20 cellular contexts compared by ENCODE assay signal in genomic region chr3:9957214-9957613, GRCh38. TPM values are rescaled to one million over a fixed set of nuclear protein-coding genes. Genes with fewer than 3 reads are reported as not detected.
A peak's percentile ranks its signal among the peaks of the same experiment; 100 is the strongest.
DNase-seq lines count a peak whose midpoint lies in the region; ATAC-seq, FAIRE-seq and TF ChIP-seq lines count a peak whose summit lies in the region.
"Had no signal": no experiment of that assay in that cellular context is flagged by ENCODE, and none has a peak within 500 bp of the region (broad histone marks: within the 10 kb centered on the region; RNA-seq: fewer than 3 reads in every experiment).

No MANE protein-coding gene starts in this region.

- H3K27me3 ChIP-seq in A673 (replicated peaks; ENCODE audit: insufficient read depth, low read depth, low read length, poor library complexity) (no peaks in the 10 kb centered on the region), H1 (replicated peaks in 1 of 4; ENCODE audit: control insufficient read depth in 3 of 4, extremely low read depth in 1 of 4, insufficient read depth in 3 of 4, low read length in 3 of 4) (peaks cover 0 to 11% (median under 1%) of the 10 kb centered on the region in 4 experiments; a peak in 3 of 7 replicates)
- H3K27me3 ChIP-seq: BE2C, vagina had no signal

- no peak for ATAC-seq in GM21360 (IDR thresholded peaks at IDR 0.05; ENCODE audit: unreplicated experiment)
- ATAC-seq: left ventricle myocardium superior, right cardiac atrium had no signal

- H2AK5ac ChIP-seq in H1 (ENCODE audit: low read depth, low read length) = no peak overlapping the region

- H3K9me2 ChIP-seq in OCI-LY7 (ENCODE audit: insufficient read depth, low read length) = no peaks in the 10 kb centered on the region

- H3K4me3 Mint-ChIP-seq in T-helper 2 cell treated with Interferon-gamma antibody and Interleukin-4, amounts not matched to agents 5 μg/mL and 100 μg/mL, for 36 hours = no peak overlapping the region
- H3K4me3 Mint-ChIP-seq: nephron; T-helper 1 cell treated with Interleukin-12 subunit alpha and Interleukin-12 subunit beta and Interleukin-4 antibody, amounts not matched to agents 30 μg/mL and 1 μg/mL, for 36 hours had no signal

- CTCF ChIA-PET in A673 (lab: Charles Lee) (no interaction called here), OCI-LY7 (lab: Charles Lee; ENCODE audit: unreplicated experiment) (no interaction called here), H1 (lab: Charles Lee; ENCODE audit: partially characterized antibody) (interaction anchor here (1.4 kb wide), 1 partner anchor 26 kb away, joined by 7 read pairs; no protein-coding TSS in a partner anchor)

- no peak overlapping the region for H3K27ac Mint-ChIP-seq in T-helper 2 cell treated with Interferon-gamma antibody and Interleukin-4, amounts not matched to agents 5 μg/mL and 100 μg/mL, for 36 hours
- H3K27ac Mint-ChIP-seq: activated T-helper 2 cell treated with anti-CD3 and anti-CD28 coated beads, Interferon-gamma antibody, Interleukin-2, Interleukin-4, amounts not matched to agents 10 μg/mL and 5 μg/mL and 100 μg/mL, durations not matched to agents 14 hours and 24 hours and 36 hours; nephron; T-helper 1 cell treated with Interleukin-12 subunit alpha and Interleukin-12 subunit beta and Interleukin-4 antibody, amounts not matched to agents 30 μg/mL and 1 μg/mL, for 36 hours had no signal

- H3K14ac ChIP-seq in H1 (ENCODE audit: insufficient read length) = no peak overlapping the region

- TF ChIP-seq RAD21 in H1 (IDR thresholded peaks at IDR 0.05 in 1 of 2, conservative IDR thresholded peaks at IDR 0.05 in 1 of 2; ENCODE audit: low read depth in 2 of 2, low read length in 2 of 2) = no peak

- no peaks in the 10 kb centered on the region for H3K27me3 Mint-ChIP-seq in T-helper 2 cell treated with Interferon-gamma antibody and Interleukin-4, amounts not matched to agents 5 μg/mL and 100 μg/mL, for 36 hours (ENCODE audit: low read depth)

- H3K9me3 ChIP-seq in A673 (ENCODE audit: low read depth, low read length, poor library complexity, severe bottlenecking) = no peaks in the 10 kb centered on the region
- no peaks in the 10 kb centered on the region for H3K9me3 ChIP-seq in OCI-LY7 (ENCODE audit: low read length)
- no peaks in the 10 kb centered on the region for H3K9me3 ChIP-seq in H1 (ENCODE audit: insufficient read depth in 2 of 2, low read depth in 1 of 2, low read length in 1 of 2)
- H3K9me3 ChIP-seq: BE2C, vagina had no signal

- peak; percentile 44 for TF ChIP-seq CTCF in A673 (conservative IDR thresholded peaks at IDR 0.05; ENCODE audit: low read depth, low read length)
- peak; percentile 64 for TF ChIP-seq CTCF in OCI-LY7 (conservative IDR thresholded peaks at IDR 0.05; ENCODE audit: low read length)
- no peak for TF ChIP-seq CTCF in H1 (IDR thresholded peaks at IDR 0.05; ENCODE audit: control extremely low read depth in 1 of 3, insufficient read depth in 1 of 3, low read depth in 1 of 3, low read length in 3 of 3)

- H2AFZ ChIP-seq in OCI-LY7 (ENCODE audit: low read length) = no peak overlapping the region
- H2AFZ ChIP-seq in H1 (ENCODE audit: low read length) = no peak overlapping the region

- no peak for TF ChIP-seq EP300 in H1 (IDR thresholded peaks at IDR 0.05; ENCODE audit: borderline replicate concordance in 1 of 2, low read depth in 2 of 2, low read length in 2 of 2)

- H2BK5ac ChIP-seq in H1 (ENCODE audit: low read depth, low read length) = no peak overlapping the region

- H3K4me1 ChIP-seq in A673 (ENCODE audit: insufficient read depth, low read length, poor library complexity, severe bottlenecking) (no peaks in the 10 kb centered on the region), OCI-LY7 (ENCODE audit: insufficient read depth, low read length, poor library complexity, severe bottlenecking) (no peaks in the 10 kb centered on the region), H1 (replicated peaks in 1 of 4; ENCODE audit: control insufficient read depth in 3 of 4, insufficient read depth in 4 of 4, low read length in 3 of 4) (peaks cover 11 to 19% (median 14%) of the 10 kb centered on the region in 4 experiments)

- peaks cover 4% of the 10 kb centered on the region for H3K4me1 Mint-ChIP-seq in T-helper 2 cell treated with Interferon-gamma antibody and Interleukin-4, amounts not matched to agents 5 μg/mL and 100 μg/mL, for 36 hours (ENCODE audit: low read depth)

- POLR2A ChIA-PET in A673 (lab: Charles Lee; ENCODE audit: low non-redundant PET) = no interaction called here
- POLR2A ChIA-PET in OCI-LY7 (lab: Charles Lee) = no interaction called here
- POLR2A ChIA-PET in H1 (lab: Charles Lee; ENCODE audit: partially characterized antibody) = no interaction called here

- no peak overlapping the region for H3K18ac ChIP-seq in H1 (ENCODE audit: extremely low read depth, low read length)

- DNase-seq in A673 (ENCODE audit: low spot score) (peak; percentile 53), EH (ENCODE audit: low read depth) (peak; percentile 44), OCI-LY7 (ENCODE audit: low spot score) (peak; percentile 16), H1 (ENCODE audit: low read depth in 1 of 2, low spot score in 2 of 2) (no peak), cerebellar cortex (ENCODE audit: low spot score) (no peak)
- no peak for DNase-seq in T-helper 2 cell treated with Interferon-gamma antibody and Interleukin-4, amounts not matched to agents 5 μg/mL and 100 μg/mL, for 36 hours (ENCODE audit: low spot score)
- DNase-seq in effector CD4-positive, alpha-beta T cell = no peak
- DNase-seq: activated CD4-positive, alpha-beta T cell treated with anti-CD3 and anti-CD28 coated beads, Interleukin-2, amount 50 U/mL, for 4 hours; BE2C; hippocampal formation; left ventricle myocardium superior; right cardiac atrium; stimulated activated naive CD4-positive, alpha-beta T cell treated with Interleukin-2 at 50 U/mL for 16 hours had no signal

- no peak overlapping the region for H3K9ac ChIP-seq in H1 (replicated peaks in 1 of 4; ENCODE audit: extremely low read depth in 1 of 4, low read depth in 3 of 4, low read length in 3 of 4)

- H3K4me3 ChIP-seq in A673 (ENCODE audit: low read depth, low read length, poor library complexity, severe bottlenecking) = no peak overlapping the region
- no peak overlapping the region for H3K4me3 ChIP-seq in OCI-LY7 (ENCODE audit: low read depth, low read length, poor library complexity, severe bottlenecking)
- H3K4me3 ChIP-seq in H1 (ENCODE audit: extremely low read depth in 1 of 4, insufficient read depth in 2 of 4, low read depth in 3 of 4, low read length in 4 of 4) = no peak overlapping the region
- H3K4me3 ChIP-seq: vagina had no signal

- BruUV-seq in A673 (replicated peaks; lab: Mats Ljungman, UMichigan) (no TSS peak), OCI-LY7 (replicated peaks; lab: Mats Ljungman, UMichigan) (no TSS peak)

- H3K79me1 ChIP-seq in H1 (ENCODE audit: low read depth, low read length) = no peaks in the 10 kb centered on the region

- H3K23me2 ChIP-seq in H1 (ENCODE audit: low read depth, low read length) = no peaks in the 10 kb centered on the region

- intact Hi-C loops in A673 (cut with micrococcal nuclease; ENCODE audit: unreplicated experiment) = no loop called here
- intact Hi-C loops in OCI-LY7 (cut with micrococcal nuclease; ENCODE audit: unreplicated experiment) = no loop called here

- TF ChIP-seq POLR2A in H1 (IDR thresholded peaks at IDR 0.05; ENCODE audit: control extremely low read depth in 1 of 2, low read depth in 2 of 2, low read length in 2 of 2) = no peak

- H3K4me2 ChIP-seq in OCI-LY7 (ENCODE audit: low read length) = no peak overlapping the region
- H3K4me2 ChIP-seq in H1 (ENCODE audit: insufficient read depth in 1 of 2, low read depth in 2 of 2, low read length in 2 of 2) = no peak overlapping the region

- H4K5ac ChIP-seq in H1 (ENCODE audit: insufficient read length, low read depth, low read length) = no peak overlapping the region

- H3K9me3 Mint-ChIP-seq in T-helper 2 cell treated with Interferon-gamma antibody and Interleukin-4, amounts not matched to agents 5 μg/mL and 100 μg/mL, for 36 hours = no peaks in the 10 kb centered on the region
- H3K9me3 Mint-ChIP-seq: activated T-helper 2 cell treated with anti-CD3 and anti-CD28 coated beads, Interferon-gamma antibody, Interleukin-2, Interleukin-4, amounts not matched to agents 10 μg/mL and 5 μg/mL and 100 μg/mL, durations not matched to agents 14 hours and 24 hours and 36 hours; nephron; T-helper 1 cell treated with Interleukin-12 subunit alpha and Interleukin-12 subunit beta and Interleukin-4 antibody, amounts not matched to agents 30 μg/mL and 1 μg/mL, for 36 hours had no signal

- no peak overlapping the region for H2BK12ac ChIP-seq in H1 (ENCODE audit: low read depth, low read length)

- H4K91ac ChIP-seq in H1 (replicated peaks; ENCODE audit: insufficient read length, low read length) = no peak overlapping the region

- no peak overlapping the region for H3K23ac ChIP-seq in H1 (ENCODE audit: insufficient read length)

- no peaks in the 10 kb centered on the region for H3K36me3 Mint-ChIP-seq in T-helper 2 cell treated with Interferon-gamma antibody and Interleukin-4, amounts not matched to agents 5 μg/mL and 100 μg/mL, for 36 hours (ENCODE audit: low read depth)

- H2BK20ac ChIP-seq in H1 (ENCODE audit: low read length) = no peak overlapping the region

- no peak overlapping the region for H3K27ac ChIP-seq in A673 (ENCODE audit: low read depth, low read length, poor library complexity, severe bottlenecking)
- H3K27ac ChIP-seq in OCI-LY7 (ENCODE audit: low read depth, low read length, poor library complexity, severe bottlenecking) = no peak overlapping the region
- H3K27ac ChIP-seq in H1 (ENCODE audit: low read depth, low read length) = no peak overlapping the region
- H3K27ac ChIP-seq: vagina had no signal

- no peak for FAIRE-seq in H1 (lab: Jason Lieb, UNC)
- FAIRE-seq: G401.6 had no signal

- H3K4ac ChIP-seq in H1 (replicated peaks; ENCODE audit: insufficient read length, low read depth, low read length) = no peak overlapping the region

- H3K56ac ChIP-seq in H1 (replicated peaks; ENCODE audit: insufficient read length, low read depth, low read length) = no peak overlapping the region

- H3K79me2 ChIP-seq in OCI-LY7 (ENCODE audit: insufficient read depth, low read depth, low read length) = no peaks in the 10 kb centered on the region
- no peaks in the 10 kb centered on the region for H3K79me2 ChIP-seq in H1 (ENCODE audit: control insufficient read depth in 1 of 2, insufficient read depth in 2 of 2, low read length in 2 of 2)

- 72% methylated on average over 5 of the region's 5 CpGs; no CpG with 5 or more reads in 1 of the 2 experiments for WGBS in H1 (ENCODE audit: extremely low coverage in 1 of 2, insufficient coverage in 1 of 2, insufficient read length in 1 of 2, insufficient replicate concordance in 2 of 2, low coverage in 1 of 2, low lambda C conversion rate in 2 of 2, missing lambda C conversion rate in 1 of 2), 2 experiments

- H4K8ac ChIP-seq in H1 (ENCODE audit: extremely low read depth, insufficient read depth, low read length) = no peak overlapping the region

- H3K36me3 ChIP-seq in A673 (ENCODE audit: insufficient read depth, low read length, poor library complexity, severe bottlenecking) (no peaks in the 10 kb centered on the region), OCI-LY7 (ENCODE audit: insufficient read depth, low read length) (peaks cover 4% of the 10 kb centered on the region; the same call in 1 of the 2 replicates), H1 (ENCODE audit: control insufficient read depth in 2 of 4, insufficient read depth in 4 of 4, low read length in 3 of 4) (no peaks in the 10 kb centered on the region)
- H3K36me3 ChIP-seq: BE2C had no signal

- no peak overlapping the region for H2BK15ac ChIP-seq in H1 (ENCODE audit: low read length)

- no peak overlapping the region for H2BK120ac ChIP-seq in H1 (replicated peaks; ENCODE audit: low read depth, low read length)

- H4K20me1 ChIP-seq in OCI-LY7 (ENCODE audit: insufficient read depth, low read length) (no peaks in the 10 kb centered on the region), H1 (replicated peaks in 1 of 2; ENCODE audit: control insufficient read depth in 1 of 2, insufficient read depth in 2 of 2, low read length in 2 of 2) (no peaks in the 10 kb centered on the region)

RNA-seq across cellular contexts. Expression of gene PRRT3, which starts 5.0 kb away (rescaled TPM):
- 1.1 and 1.8 TPM in 2 replicates for total RNA-seq in A673 (2021)
- total RNA-seq in OCI-LY7 (2014; rRNA removed; shearing (Covaris generic)) = 1.4 and 2.1 TPM in 2 replicates
- total RNA-seq in OCI-LY7 (2022) = 4.1 and 4.3 TPM in 2 replicates
- 8.4 and 9.2 TPM in 2 replicates for total RNA-seq in H1 (2021; fragmentation: NEBNext Ultra II Directional; extraction: Animal tissue kit (Norgen Biotek cat#: 25700))
- 9.0 and 10.0 TPM in 2 replicates for polyA plus RNA-seq in H1 (2011; rRNA removed)
- polyA plus RNA-seq in H1 (2011; cell fraction: cytosol; rRNA removed) = 8.0 TPM
- polyA plus RNA-seq in H1 (2011; cell fraction: nucleus; rRNA removed) = 16.5 TPM
- polyA plus RNA-seq in H1 (2012, experiment 1 of 2) = 3.3 to 7.9 TPM (median 6.0 TPM) in 4 replicates
- polyA plus RNA-seq in H1 (2012, experiment 2 of 2) = 5.7 TPM
- 9.2 TPM for polyA plus RNA-seq in H1 (2013, experiment 1 of 2)
- 7.5 TPM for polyA plus RNA-seq in H1 (2013, experiment 2 of 2)
- 18.5 and 23.8 TPM in 2 replicates for polyA minus RNA-seq in H1 (2011; rRNA and poly(A)+ RNA removed)
- polyA minus RNA-seq in H1 (2011; cell fraction: cytosol; rRNA and poly(A)+ RNA removed) = 7.2 TPM
- polyA minus RNA-seq in H1 (2011; cell fraction: nucleus; rRNA and poly(A)+ RNA removed) = 29.8 TPM

RNA-seq across cellular contexts. Expression of gene CRELD1, which starts 23.6 kb away (rescaled TPM):
- total RNA-seq in A673 (2021) (13.2 and 20.3 TPM in 2 replicates), OCI-LY7 (2022) (20.9 and 21.6 TPM in 2 replicates)
- total RNA-seq in OCI-LY7 (2014; rRNA removed; shearing (Covaris generic)) = 23.4 and 28.6 TPM in 2 replicates
- 12.4 and 12.9 TPM in 2 replicates for total RNA-seq in H1 (2021; fragmentation: NEBNext Ultra II Directional; extraction: Animal tissue kit (Norgen Biotek cat#: 25700))
- polyA plus RNA-seq in H1 (2011; rRNA removed) = 15.1 and 19.1 TPM in 2 replicates
- polyA plus RNA-seq in H1 (2011; cell fraction: cytosol; rRNA removed) = 24.7 TPM
- polyA plus RNA-seq in H1 (2011; cell fraction: nucleus; rRNA removed) = 41.4 TPM
- polyA plus RNA-seq in H1 (2012, experiment 1 of 2) = 13.2 to 19.2 TPM (median 18.5 TPM) in 4 replicates
- polyA plus RNA-seq in H1 (2012, experiment 2 of 2) = 11.6 TPM
- polyA plus RNA-seq in H1 (2013, experiment 1 of 2) = 10.6 TPM
- polyA plus RNA-seq in H1 (2013, experiment 2 of 2) = 9.0 TPM
- 8.6 and 8.9 TPM in 2 replicates for polyA minus RNA-seq in H1 (2011; rRNA and poly(A)+ RNA removed)
- 6.2 TPM for polyA minus RNA-seq in H1 (2011; cell fraction: cytosol; rRNA and poly(A)+ RNA removed)
- polyA minus RNA-seq in H1 (2011; cell fraction: nucleus; rRNA and poly(A)+ RNA removed) = 9.6 TPM

RNA-seq across cellular contexts. Expression of gene EMC3, which starts 29.4 kb away (rescaled TPM):
- total RNA-seq in A673 (2021) (43.8 and 59.5 TPM in 2 replicates), OCI-LY7 (2022) (31.7 and 33.4 TPM in 2 replicates)
- total RNA-seq in OCI-LY7 (2014; rRNA removed; shearing (Covaris generic)) = 16.1 and 30.6 TPM in 2 replicates
- 37.6 and 40.2 TPM in 2 replicates for total RNA-seq in H1 (2021; fragmentation: NEBNext Ultra II Directional; extraction: Animal tissue kit (Norgen Biotek cat#: 25700))
- 34.2 and 59.8 TPM in 2 replicates for polyA plus RNA-seq in H1 (2011; rRNA removed)
- 50.3 TPM for polyA plus RNA-seq in H1 (2011; cell fraction: cytosol; rRNA removed)
- 49.8 TPM for polyA plus RNA-seq in H1 (2011; cell fraction: nucleus; rRNA removed)
- polyA plus RNA-seq in H1 (2012, experiment 1 of 2) = 46.6 to 57.6 TPM (median 51.4 TPM) in 4 replicates
- polyA plus RNA-seq in H1 (2012, experiment 2 of 2) = 7.4 TPM
- polyA plus RNA-seq in H1 (2013, experiment 1 of 2) = 43.2 TPM
- 58.5 TPM for polyA plus RNA-seq in H1 (2013, experiment 2 of 2)
- polyA minus RNA-seq in H1 (2011; rRNA and poly(A)+ RNA removed) = 63.2 and 86.0 TPM in 2 replicates
- polyA minus RNA-seq in H1 (2011; cell fraction: cytosol; rRNA and poly(A)+ RNA removed) = 17.9 TPM
- polyA minus RNA-seq in H1 (2011; cell fraction: nucleus; rRNA and poly(A)+ RNA removed) = 17.0 TPM

RNA-seq across cellular contexts. Expression of gene IL17RC, which starts 40.3 kb away (rescaled TPM):
- 9.3 and 15.2 TPM in 2 replicates for total RNA-seq in A673 (2021)
- 0.73 TPM in 1 of 2 replicates, not detected in the other for total RNA-seq in OCI-LY7 (2014; rRNA removed; shearing (Covaris generic))
- total RNA-seq in OCI-LY7 (2022) = 0.23 TPM in 1 of 2 replicates, not detected in the other
- total RNA-seq in H1 (2021; fragmentation: NEBNext Ultra II Directional; extraction: Animal tissue kit (Norgen Biotek cat#: 25700)) = 9.1 and 11.8 TPM in 2 replicates
- polyA plus RNA-seq in H1 (2011; rRNA removed) = 13.0 and 15.4 TPM in 2 replicates
- polyA plus RNA-seq in H1 (2011; cell fraction: cytosol; rRNA removed) = 12.8 TPM
- polyA plus RNA-seq in H1 (2011; cell fraction: nucleus; rRNA removed) = 46.4 TPM
- 8.9 to 12.4 TPM (median 11.2 TPM) in 4 replicates for polyA plus RNA-seq in H1 (2012, experiment 1 of 2)
- polyA plus RNA-seq in H1 (2012, experiment 2 of 2) = 11.1 TPM
- polyA plus RNA-seq in H1 (2013, experiment 1 of 2) = 11.0 TPM
- 10.3 TPM for polyA plus RNA-seq in H1 (2013, experiment 2 of 2)
- polyA minus RNA-seq in H1 (2011; rRNA and poly(A)+ RNA removed) = 7.5 and 7.8 TPM in 2 replicates
- 7.0 TPM for polyA minus RNA-seq in H1 (2011; cell fraction: cytosol; rRNA and poly(A)+ RNA removed)
- 12.9 TPM for polyA minus RNA-seq in H1 (2011; cell fraction: nucleus; rRNA and poly(A)+ RNA removed)

RNA-seq across cellular contexts. Expression of gene IL17RE, which starts 54.6 kb away (rescaled TPM):
- 2.3 and 2.6 TPM in 2 replicates for total RNA-seq in A673 (2021)
- 0.06 TPM in 1 of 2 replicates, not detected in the other for total RNA-seq in OCI-LY7 (2014; rRNA removed; shearing (Covaris generic))
- total RNA-seq in OCI-LY7 (2022) = 0.53 and 1.1 TPM in 2 replicates
- 4.4 and 4.9 TPM in 2 replicates for total RNA-seq in H1 (2021; fragmentation: NEBNext Ultra II Directional; extraction: Animal tissue kit (Norgen Biotek cat#: 25700))
- polyA plus RNA-seq in H1 (2011; rRNA removed) = 3.4 and 3.8 TPM in 2 replicates
- 4.0 TPM for polyA plus RNA-seq in H1 (2011; cell fraction: cytosol; rRNA removed)
- 13.4 TPM for polyA plus RNA-seq in H1 (2011; cell fraction: nucleus; rRNA removed)
- 1.9 to 3.6 TPM (median 3.2 TPM) in 4 replicates for polyA plus RNA-seq in H1 (2012, experiment 1 of 2)
- 2.1 TPM for polyA plus RNA-seq in H1 (2012, experiment 2 of 2)
- 4.8 TPM for polyA plus RNA-seq in H1 (2013, experiment 1 of 2)
- polyA plus RNA-seq in H1 (2013, experiment 2 of 2) = 4.4 TPM
- 1.6 and 2.0 TPM in 2 replicates for polyA minus RNA-seq in H1 (2011; rRNA and poly(A)+ RNA removed)
- polyA minus RNA-seq in H1 (2011; cell fraction: cytosol; rRNA and poly(A)+ RNA removed) = 1.2 TPM
- polyA minus RNA-seq in H1 (2011; cell fraction: nucleus; rRNA and poly(A)+ RNA removed) = 4.7 TPM
- total RNA-seq: H4 had no signal

Comparison
In these comparisons a context has a peak if more than half of its experiments do, and no peak if none do; other contexts are left out.
1. DNase-seq: peak in A673 (single experiment), EH (single experiment) and OCI-LY7 (single experiment); none in H1 (0 of 2), T-helper 2 cell treated with Interferon-gamma antibody and Interleukin-4, amounts not matched to agents 5 μg/mL and 100 μg/mL, for 36 hours (single experiment), effector CD4-positive, alpha-beta T cell (single experiment) and cerebellar cortex (single experiment).
2. CTCF ChIP-seq: peak in A673 (single experiment) and OCI-LY7 (single experiment); none in H1 (0 of 3).